Comparison of ENCODE assay signal across 15 cellular contexts in the genomic region with DNA sequence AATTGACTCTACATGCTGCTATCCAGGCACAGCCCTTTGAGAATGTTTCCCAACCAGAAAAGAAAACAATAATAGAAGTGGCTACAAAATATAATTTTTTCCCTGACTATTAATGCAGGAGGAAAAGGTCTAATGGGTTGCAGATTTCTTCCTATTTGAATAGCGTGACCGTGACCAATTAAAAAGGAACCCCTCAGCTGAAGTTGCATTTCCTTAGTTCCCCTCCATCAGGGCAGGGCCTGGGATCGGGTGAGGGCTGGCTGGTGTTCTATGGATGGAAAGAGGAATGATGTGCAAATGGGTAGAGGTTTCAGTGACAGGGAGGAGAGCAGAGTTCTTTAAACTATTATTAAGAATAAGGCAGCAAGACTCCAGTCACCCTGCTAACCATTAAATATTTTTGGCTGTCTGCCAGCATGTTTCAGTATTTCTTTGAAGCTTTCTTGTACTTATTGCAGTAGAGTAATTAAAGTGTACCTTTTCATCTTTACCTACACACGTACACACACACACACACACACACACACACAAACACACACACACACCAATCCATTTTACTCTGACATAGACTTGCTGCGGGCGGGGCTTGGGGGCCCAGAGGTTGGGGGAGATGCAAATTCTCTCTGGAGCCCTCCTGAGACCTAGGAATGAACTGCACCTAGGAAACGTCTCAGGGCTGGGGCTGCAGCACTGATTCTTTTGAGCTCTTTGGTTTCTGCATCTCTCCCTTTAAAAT.
A peak's percentile ranks its signal among the peaks of the same experiment; 100 is the strongest.
DNase-seq lines count a peak whose midpoint lies in the region; ATAC-seq and TF ChIP-seq lines count a peak whose summit lies in the region.
"Had no signal": no experiment of that assay in that cellular context is flagged by ENCODE, and none has a peak within 500 bp of the region (broad histone marks: within the 10 kb centered on the region; RNA-seq: fewer than 3 reads in every experiment).

No MANE protein-coding gene starts in this region.

- H3K36me3 ChIP-seq in HEK293 (ENCODE audit: control insufficient read depth in 2 of 2, insufficient read depth in 1 of 2, low read length in 2 of 2) (no peaks in the 10 kb centered on the region), esophagus muscularis mucosa (no peaks in the 10 kb centered on the region)
- H3K36me3 ChIP-seq: ascending aorta, heart right ventricle, sigmoid colon, transverse colon had no signal

- TF ChIP-seq CTCF in C4-2B (conservative IDR thresholded peaks at IDR 0.05) (peak; percentile 18; the same call in 1 of the 2 replicates), HEK293 (tag by site-specific recombination; IDR thresholded peaks at IDR 0.05) (no peak), RWPE1 (conservative IDR thresholded peaks at IDR 0.05; ENCODE audit: low read depth) (no peak), esophagus muscularis mucosa (IDR thresholded peaks at IDR 0.05) (no peak), HFFc6 (IDR thresholded peaks at IDR 0.05) (no peak)

- H3K27ac Mint-ChIP-seq in HFFc6: no peak overlapping the region

- no peak overlapping the region for H3K4me3 ChIP-seq in HEK293 (ENCODE audit: low read depth, low read length)
- no peak overlapping the region for H3K4me3 ChIP-seq in esophagus muscularis mucosa
- H3K4me3 ChIP-seq: ascending aorta, heart right ventricle, mucosa of descending colon, sigmoid colon, transverse colon had no signal

- POLR2A ChIA-PET in HEK293 (lab: Yijun Ruan, JAX) (interaction anchor here (0.6 kb wide), 1 partner anchor 450 kb away, joined by 8 read pairs; no protein-coding TSS in a partner anchor), RWPE1 (lab: Yijun Ruan, JAX; ENCODE audit: low non-redundant PET) (no interaction called here)

- no peak overlapping the region for H3K27ac ChIP-seq in C4-2B
- no peak overlapping the region for H3K27ac ChIP-seq in HEK293 (ENCODE audit: extremely low read depth, low read depth, low read length)
- no peak overlapping the region for H3K27ac ChIP-seq in RWPE1
- no peak overlapping the region for H3K27ac ChIP-seq in esophagus muscularis mucosa (replicated peaks in 1 of 4)
- H3K27ac ChIP-seq: ascending aorta, heart right ventricle, sigmoid colon, transverse colon had no signal

- no peaks in the 10 kb centered on the region for H3K36me3 Mint-ChIP-seq in HFFc6 (ENCODE audit: low read depth)

- H3K9me3 ChIP-seq in HEK293 (ENCODE audit: control insufficient read depth, insufficient read depth, low read depth, low read length): no peaks in the 10 kb centered on the region
- peaks cover 0 to 18% (median 7%) of the 10 kb centered on the region in 4 donors for H3K9me3 ChIP-seq in esophagus muscularis mucosa
- H3K9me3 ChIP-seq: sigmoid colon had no signal

- H3K4me3 Mint-ChIP-seq in HFFc6: no peak overlapping the region

- intact Hi-C loops in esophagus muscularis mucosa (cut with DNase I): no loop called here

- H3K4me1 ChIP-seq in HEK293 (ENCODE audit: control insufficient read depth, insufficient read depth, low read length): no peaks in the 10 kb centered on the region
- H3K4me1 ChIP-seq in esophagus muscularis mucosa: no peaks in the 10 kb centered on the region
- H3K4me1 ChIP-seq: ascending aorta, heart right ventricle, sigmoid colon, transverse colon had no signal

- CTCF ChIA-PET in HEK293 (lab: Yijun Ruan, JAX): interaction anchor here (0.7 to 1.4 kb wide), 8 partner anchors 33 to 1894 kb away, joined by 3 to 5 read pairs (median 4); no protein-coding TSS in a partner anchor
- CTCF ChIA-PET in RWPE1 (lab: Yijun Ruan, JAX): interaction anchor here (0.6 kb wide), 1 partner anchor 1126 kb away, joined by 3 read pairs; no protein-coding TSS in a partner anchor

- ATAC-seq in GM21526 (IDR thresholded peaks at IDR 0.05; ENCODE audit: low FRiP score, unreplicated experiment): no peak
- ATAC-seq: heart right ventricle, mucosa of descending colon had no signal

- H3K4me1 Mint-ChIP-seq in HFFc6 (ENCODE audit: low read depth): no peaks in the 10 kb centered on the region

- 43% methylated on average over 7 of the region's 7 CpGs for WGBS in esophagus muscularis mucosa

- no peaks in the 10 kb centered on the region for H3K27me3 ChIP-seq in esophagus muscularis mucosa
- H3K27me3 ChIP-seq: ascending aorta, heart right ventricle, sigmoid colon, transverse colon had no signal

- no peaks in the 10 kb centered on the region for H3K27me3 Mint-ChIP-seq in HFFc6 (ENCODE audit: insufficient read depth)

- no peak for TF ChIP-seq EP300 in esophagus muscularis mucosa (IDR thresholded peaks at IDR 0.05)

- peaks cover 38% of the 10 kb centered on the region for H3K9me3 Mint-ChIP-seq in HFFc6

- DNase-seq in RWPE1 (ENCODE audit: low spot score): peak; percentile 17
- peak; percentile 1 for DNase-seq in iris pigment epithelial cell (ENCODE audit: low read depth)
- no peak for DNase-seq in esophagus muscularis mucosa (ENCODE audit: extremely low spot score)
- DNase-seq in NCI-H2107 treated with DMSO at 0.1 percent for 48 hours (lab: John Stamatoyannopoulos, UW; ENCODE audit: unreplicated experiment): no peak
- no peak for DNase-seq in HFFc6
- DNase-seq: activated T-cell treated with anti-CD3 and anti-CD28 coated beads, Interleukin-2, amount 50 U/mL, for 1 hour; effector CD4-positive, alpha-beta T cell; heart right ventricle; mucosa of descending colon; sigmoid colon; transverse colon had no signal

- no peak for TF ChIP-seq POLR2A in esophagus muscularis mucosa (IDR thresholded peaks at IDR 0.05; ENCODE audit: low read depth)

TF ChIP-seq in HEK293, 187 proteins besides CTCF, POLR2A, EP300 and RAD21 (continues in another document):
- TF ChIP-seq, protein P1, sequence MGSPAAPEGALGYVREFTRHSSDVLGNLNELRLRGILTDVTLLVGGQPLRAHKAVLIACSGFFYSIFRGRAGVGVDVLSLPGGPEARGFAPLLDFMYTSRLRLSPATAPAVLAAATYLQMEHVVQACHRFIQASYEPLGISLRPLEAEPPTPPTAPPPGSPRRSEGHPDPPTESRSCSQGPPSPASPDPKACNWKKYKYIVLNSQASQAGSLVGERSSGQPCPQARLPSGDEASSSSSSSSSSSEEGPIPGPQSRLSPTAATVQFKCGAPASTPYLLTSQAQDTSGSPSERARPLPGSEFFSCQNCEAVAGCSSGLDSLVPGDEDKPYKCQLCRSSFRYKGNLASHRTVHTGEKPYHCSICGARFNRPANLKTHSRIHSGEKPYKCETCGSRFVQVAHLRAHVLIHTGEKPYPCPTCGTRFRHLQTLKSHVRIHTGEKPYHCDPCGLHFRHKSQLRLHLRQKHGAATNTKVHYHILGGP (tag by site-specific recombination; IDR thresholded peaks at IDR 0.05): no peak
- TF ChIP-seq, protein P2, sequence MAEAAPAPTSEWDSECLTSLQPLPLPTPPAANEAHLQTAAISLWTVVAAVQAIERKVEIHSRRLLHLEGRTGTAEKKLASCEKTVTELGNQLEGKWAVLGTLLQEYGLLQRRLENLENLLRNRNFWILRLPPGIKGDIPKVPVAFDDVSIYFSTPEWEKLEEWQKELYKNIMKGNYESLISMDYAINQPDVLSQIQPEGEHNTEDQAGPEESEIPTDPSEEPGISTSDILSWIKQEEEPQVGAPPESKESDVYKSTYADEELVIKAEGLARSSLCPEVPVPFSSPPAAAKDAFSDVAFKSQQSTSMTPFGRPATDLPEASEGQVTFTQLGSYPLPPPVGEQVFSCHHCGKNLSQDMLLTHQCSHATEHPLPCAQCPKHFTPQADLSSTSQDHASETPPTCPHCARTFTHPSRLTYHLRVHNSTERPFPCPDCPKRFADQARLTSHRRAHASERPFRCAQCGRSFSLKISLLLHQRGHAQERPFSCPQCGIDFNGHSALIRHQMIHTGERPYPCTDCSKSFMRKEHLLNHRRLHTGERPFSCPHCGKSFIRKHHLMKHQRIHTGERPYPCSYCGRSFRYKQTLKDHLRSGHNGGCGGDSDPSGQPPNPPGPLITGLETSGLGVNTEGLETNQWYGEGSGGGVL (tag by site-specific recombination; IDR thresholded peaks at IDR 0.05): peak; percentile 18; the same call in 1 of the 2 replicates
- no peak for TF ChIP-seq ZNF473 (tag by site-specific recombination; IDR thresholded peaks at IDR 0.05)
- TF ChIP-seq, protein P3, sequence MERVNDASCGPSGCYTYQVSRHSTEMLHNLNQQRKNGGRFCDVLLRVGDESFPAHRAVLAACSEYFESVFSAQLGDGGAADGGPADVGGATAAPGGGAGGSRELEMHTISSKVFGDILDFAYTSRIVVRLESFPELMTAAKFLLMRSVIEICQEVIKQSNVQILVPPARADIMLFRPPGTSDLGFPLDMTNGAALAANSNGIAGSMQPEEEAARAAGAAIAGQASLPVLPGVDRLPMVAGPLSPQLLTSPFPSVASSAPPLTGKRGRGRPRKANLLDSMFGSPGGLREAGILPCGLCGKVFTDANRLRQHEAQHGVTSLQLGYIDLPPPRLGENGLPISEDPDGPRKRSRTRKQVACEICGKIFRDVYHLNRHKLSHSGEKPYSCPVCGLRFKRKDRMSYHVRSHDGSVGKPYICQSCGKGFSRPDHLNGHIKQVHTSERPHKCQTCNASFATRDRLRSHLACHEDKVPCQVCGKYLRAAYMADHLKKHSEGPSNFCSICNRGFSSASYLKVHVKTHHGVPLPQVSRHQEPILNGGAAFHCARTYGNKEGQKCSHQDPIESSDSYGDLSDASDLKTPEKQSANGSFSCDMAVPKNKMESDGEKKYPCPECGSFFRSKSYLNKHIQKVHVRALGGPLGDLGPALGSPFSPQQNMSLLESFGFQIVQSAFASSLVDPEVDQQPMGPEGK (tag by site-specific recombination; IDR thresholded peaks at IDR 0.05): peak; percentile 48; the same call in 1 of the 2 replicates
- no peak for TF ChIP-seq SP7 (tag by site-specific recombination; IDR thresholded peaks at IDR 0.05)
- TF ChIP-seq, protein P4, sequence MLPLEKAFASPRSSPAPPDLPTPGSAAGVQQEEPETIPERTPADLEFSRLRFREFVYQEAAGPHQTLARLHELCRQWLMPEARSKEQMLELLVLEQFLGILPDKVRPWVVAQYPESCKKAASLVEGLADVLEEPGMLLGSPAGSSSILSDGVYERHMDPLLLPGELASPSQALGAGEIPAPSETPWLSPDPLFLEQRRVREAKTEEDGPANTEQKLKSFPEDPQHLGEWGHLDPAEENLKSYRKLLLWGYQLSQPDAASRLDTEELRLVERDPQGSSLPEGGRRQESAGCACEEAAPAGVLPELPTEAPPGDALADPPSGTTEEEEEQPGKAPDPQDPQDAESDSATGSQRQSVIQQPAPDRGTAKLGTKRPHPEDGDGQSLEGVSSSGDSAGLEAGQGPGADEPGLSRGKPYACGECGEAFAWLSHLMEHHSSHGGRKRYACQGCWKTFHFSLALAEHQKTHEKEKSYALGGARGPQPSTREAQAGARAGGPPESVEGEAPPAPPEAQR (tag by site-specific recombination; IDR thresholded peaks at IDR 0.05): no peak
- no peak for TF ChIP-seq ZNF629 (tag by site-specific recombination; IDR thresholded peaks at IDR 0.05)

Comparison
In these comparisons a context has a peak if more than half of its experiments do, and no peak if none do; other contexts are left out.
1. DNase-seq: peak in RWPE1 (single experiment) and iris pigment epithelial cell (single experiment); none in esophagus muscularis mucosa (single experiment), NCI-H2107 treated with DMSO at 0.1 percent for 48 hours (single experiment) and HFFc6 (single experiment).